8 cellular contexts compared by ENCODE assay signal in genomic region chr17:63621229-63621683, GRCh38. TPM values are rescaled to one million over a fixed set of nuclear protein-coding genes. Genes with fewer than 3 reads are reported as not detected.
DNase-seq lines count a peak whose midpoint lies in the region; ATAC-seq lines count a peak whose summit lies in the region.

No MANE protein-coding gene starts in this region.

- peak overlapping the region; percentile 67 for H3K9ac ChIP-seq in HUES6 (ENCODE audit: low read length)

- DNase-seq in activated naive CD4-positive, alpha-beta T cell treated with anti-CD3 and anti-CD28 coated beads, Interleukin-2, amount 50 U/mL, for 72 hours (ENCODE audit: low spot score in 2 of 2), result no peak
- peak; percentile 92 for DNase-seq in iPS-NIHi11 (ENCODE audit: low spot score)
- DNase-seq in stimulated activated naive CD8-positive, alpha-beta T cell treated with anti-CD3 and anti-CD28 coated beads, Interleukin-15, amount 100 ng/mL, for 72 hours, result no peak
- no peak for DNase-seq in RKO (ENCODE audit: low spot score)
- no peak for DNase-seq in NCI-H2227 treated with DMSO at 0.1 percent for 48 hours (lab: John Stamatoyannopoulos, UW)
- no peak for DNase-seq in NCI-H1930 (lab: John Stamatoyannopoulos, UW)

- H3K27ac ChIP-seq in HUES6 (ENCODE audit: low read depth, low read length), result peak overlapping the region; percentile 54; the same call in 1 of the 2 replicates

- no peaks in the 10 kb centered on the region for H3K27me3 Mint-ChIP-seq in stimulated activated naive CD8-positive, alpha-beta T cell treated with anti-CD3 and anti-CD28 coated beads, Interleukin-15, amount 100 ng/mL, for 72 hours

- no peak for ATAC-seq in activated naive CD4-positive, alpha-beta T cell treated with anti-CD3 and anti-CD28 coated beads, Interleukin-2, amount 50 U/mL, for 72 hours
- ATAC-seq in stimulated activated naive CD8-positive, alpha-beta T cell treated with anti-CD3 and anti-CD28 coated beads, Interleukin-15, amount 100 ng/mL, for 72 hours, result no peak
- no peak for ATAC-seq in GM18502 (IDR thresholded peaks at IDR 0.05; ENCODE audit: poor library complexity, unreplicated experiment)

- H3K4me3 ChIP-seq in HUES6 (ENCODE audit: low read depth, low read length), result peak overlapping the region; percentile 94

- H3K4me1 Mint-ChIP-seq in stimulated activated naive CD8-positive, alpha-beta T cell treated with anti-CD3 and anti-CD28 coated beads, Interleukin-15, amount 100 ng/mL, for 72 hours, result peaks cover 36% of the 10 kb centered on the region

- H3K4me1 ChIP-seq in HUES6 (ENCODE audit: control insufficient read depth, insufficient read depth, low read length), result peaks cover 7% of the 10 kb centered on the region

- H3K9me3 ChIP-seq in HUES6 (ENCODE audit: control insufficient read depth, insufficient read depth, low read depth, low read length), result no peaks in the 10 kb centered on the region

- peaks cover 10% of the 10 kb centered on the region in 2 donors for H3K36me3 Mint-ChIP-seq in activated naive CD4-positive, alpha-beta T cell treated with anti-CD3 and anti-CD28 coated beads, Interleukin-2, amount 50 U/mL, for 72 hours

- peak overlapping the region; percentile 80 to 83 for H3K27ac Mint-ChIP-seq in activated naive CD4-positive, alpha-beta T cell treated with anti-CD3 and anti-CD28 coated beads, Interleukin-2, amount 50 U/mL, for 72 hours
- H3K27ac Mint-ChIP-seq in stimulated activated naive CD8-positive, alpha-beta T cell treated with anti-CD3 and anti-CD28 coated beads, Interleukin-15, amount 100 ng/mL, for 72 hours, result peak overlapping the region; percentile 59 to 62

- H3K9me3 Mint-ChIP-seq in activated naive CD4-positive, alpha-beta T cell treated with anti-CD3 and anti-CD28 coated beads, Interleukin-2, amount 50 U/mL, for 72 hours, result no peaks in the 10 kb centered on the region
- no peaks in the 10 kb centered on the region for H3K9me3 Mint-ChIP-seq in stimulated activated naive CD8-positive, alpha-beta T cell treated with anti-CD3 and anti-CD28 coated beads, Interleukin-15, amount 100 ng/mL, for 72 hours

- H3K4me3 Mint-ChIP-seq in stimulated activated naive CD8-positive, alpha-beta T cell treated with anti-CD3 and anti-CD28 coated beads, Interleukin-15, amount 100 ng/mL, for 72 hours, result peak overlapping the region; percentile 90 to 94

- H3K27me3 ChIP-seq in HUES6 (ENCODE audit: control insufficient read depth, insufficient read depth, low read length), result no peaks in the 10 kb centered on the region

- H3K36me3 ChIP-seq in HUES6 (ENCODE audit: control insufficient read depth, insufficient read depth, low read length), result no peaks in the 10 kb centered on the region

RNA-seq across cellular contexts. Expression of gene MAP3K3, which starts 1.0 kb away (rescaled TPM):
- 10 to 100 TPM; 28.3 to 54.2 TPM for total RNA-seq in activated naive CD4-positive, alpha-beta T cell treated with anti-CD3 and anti-CD28 coated beads, Interleukin-2, amount 50 U/mL, for 72 hours

RNA-seq across cellular contexts. Expression of gene TACO1, which starts 20.6 kb away (rescaled TPM):
- 10 to 100 TPM; 10.1 to 27.3 TPM for total RNA-seq in activated naive CD4-positive, alpha-beta T cell treated with anti-CD3 and anti-CD28 coated beads, Interleukin-2, amount 50 U/mL, for 72 hours
